17 cellular contexts compared by ENCODE assay signal in the genomic region with DNA sequence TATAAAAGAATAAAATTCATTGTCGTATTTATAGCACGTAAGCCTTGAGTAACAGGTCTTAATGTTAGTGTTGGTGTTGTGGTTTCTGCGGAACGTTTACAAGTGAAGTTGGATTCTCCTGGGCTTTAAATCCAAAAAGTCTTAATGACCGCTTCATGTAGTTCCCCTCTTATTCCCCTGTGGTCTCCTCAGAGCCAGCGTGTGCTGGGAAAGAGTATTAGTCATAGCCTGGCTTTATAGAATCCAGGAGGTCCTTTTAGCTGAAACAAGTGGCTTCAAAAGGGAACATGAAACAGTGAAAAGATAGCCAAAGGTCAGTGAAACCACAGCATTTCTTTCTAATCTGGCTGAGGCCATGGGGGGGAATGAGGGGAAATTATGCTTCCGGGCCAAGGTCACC.
DNase-seq lines count a peak whose midpoint lies in the region; FAIRE-seq and TF ChIP-seq lines count a peak whose summit lies in the region.
"Had no signal": no experiment of that assay in that cellular context is flagged by ENCODE, and none has a peak within 500 bp of the region (broad histone marks: within the 10 kb centered on the region; RNA-seq: fewer than 3 reads in every experiment).

No MANE protein-coding gene starts in this region.

- H3K27ac ChIP-seq in SJSA1: peak overlapping the region; percentile 59
- H3K27ac ChIP-seq: body of pancreas, hepatocyte, skin epidermis had no signal

- no peaks in the 10 kb centered on the region for H3K36me3 ChIP-seq in SJSA1
- H3K36me3 ChIP-seq in BE2C: no peaks in the 10 kb centered on the region

- POLR2A ChIA-PET in GM10248 (lab: Yijun Ruan, JAX): no interaction called here

- DNase-seq in GM03348 (ENCODE audit: low spot score) (peak; percentile 41), SJSA1 (ENCODE audit: low read depth in 1 of 2, low spot score in 2 of 2) (peak; percentile 56 to 73), fibroblast of the aortic adventitia (ENCODE audit: low read depth) (peak; percentile 84), skeletal muscle cell (ENCODE audit: low read depth) (peak; percentile 80), BE2C (no peak), GM10248 (ENCODE audit: extremely low spot score) (no peak), frontal cortex (ENCODE audit: low spot score in 2 of 2) (no peak)
- no peak for DNase-seq in activated naive CD4-positive, alpha-beta T cell treated with anti-CD3 and anti-CD28 coated beads, Interleukin-2, amount 50 U/mL, for 16 hours
- DNase-seq: activated CD4-positive, alpha-beta T cell treated with anti-CD3 and anti-CD28 coated beads, Interleukin-2, amount 50 U/mL, for 48 hours; body of pancreas; Caco-2; effector memory CD8-positive, alpha-beta T cell; NK-92 treated with Interleukin-12 subunit alpha and Interleukin-12 subunit beta, amount 100 ng/mL, for 24 hours; SIG-M5 had no signal

- H3K4me3 ChIP-seq in SJSA1: no peak overlapping the region
- no peak overlapping the region for H3K4me3 ChIP-seq in fibroblast of the aortic adventitia (ENCODE audit: low read depth, low read length)
- H3K4me3 ChIP-seq in skeletal muscle cell (ENCODE audit: low read depth, low read length): no peak overlapping the region
- no peak overlapping the region for H3K4me3 ChIP-seq in BE2C (ENCODE audit: low read depth, low read length)
- H3K4me3 ChIP-seq: body of pancreas, hepatocyte, skin epidermis had no signal

- peaks cover 47% of the 10 kb centered on the region for H3K4me1 ChIP-seq in SJSA1 (replicated peaks)
- 0 out of 2 replicates have a peak, but pooled peaks cover 4% of the 10 kb centered on the region for H3K4me1 ChIP-seq in BE2C
- H3K4me1 ChIP-seq: body of pancreas, Caco-2 had no signal

- CTCF ChIA-PET in GM10248 (lab: Yijun Ruan, JAX): no interaction called here

- H3K9me3 ChIP-seq in SJSA1 (replicated peaks): no peaks in the 10 kb centered on the region
- H3K9me3 ChIP-seq in BE2C: no peaks in the 10 kb centered on the region
- H3K9me3 ChIP-seq: body of pancreas, Caco-2 had no signal

- FAIRE-seq in frontal cortex (lab: Jason Lieb, UNC): no peak
- FAIRE-seq: TTC549 had no signal

- TF ChIP-seq CTCF in fibroblast of the aortic adventitia (IDR thresholded peaks at IDR 0.05; ENCODE audit: insufficient read depth, low read length) (no peak), BE2C (IDR thresholded peaks at IDR 0.05; ENCODE audit: low read depth, low read length) (no peak), GM10248 (IDR thresholded peaks at IDR 0.05; ENCODE audit: control extremely low read depth, extremely low read depth, low read depth, missing control alignments) (no peak)

- H3K27me3 ChIP-seq in SJSA1 (replicated peaks) (no peaks in the 10 kb centered on the region), BE2C (no peaks in the 10 kb centered on the region)
- H3K27me3 ChIP-seq: body of pancreas, hepatocyte had no signal

Comparison
In these comparisons a context has a peak if more than half of its experiments do, and no peak if none do; other contexts are left out.
1. DNase-seq: peak in GM03348 (single experiment), SJSA1 (2 of 2), fibroblast of the aortic adventitia (single experiment) and skeletal muscle cell (single experiment); none in BE2C (single experiment), activated naive CD4-positive, alpha-beta T cell treated with anti-CD3 and anti-CD28 coated beads, Interleukin-2, amount 50 U/mL, for 16 hours (single experiment), GM10248 (single experiment) and frontal cortex (0 of 2).